2 cellular contexts compared by ENCODE assay signal in genomic region chr15:68114840-68115239, GRCh38.
TF ChIP-seq lines count a peak whose summit lies in the region.

No MANE protein-coding gene starts in this region.

TF ChIP-seq in A549, 52 proteins besides CTCF, POLR2A, EP300 and RAD21 (continued from another document):
- no peak for TF ChIP-seq JUNB (IDR thresholded peaks at IDR 0.05)
- TF ChIP-seq NFE2L2 (conservative IDR thresholded peaks at IDR 0.05; ENCODE audit: low read length): no peak
- TF ChIP-seq ESRRA (IDR thresholded peaks at IDR 0.05; ENCODE audit: borderline replicate concordance, low read length): no peak
- no peak for TF ChIP-seq HOXB5 (CRISPR knock-in tag; IDR thresholded peaks at IDR 0.05)
TF ChIP-seq in A549: peak in this region for 0.

TF ChIP-seq in GM23338, 12 proteins besides CTCF, POLR2A, EP300 and RAD21 (continued from another document):
- no peak for TF ChIP-seq ZNF462 (CRISPR knock-in tag; IDR thresholded peaks at IDR 0.05)
